19 cellular contexts compared by ENCODE assay signal in the genomic region with DNA sequence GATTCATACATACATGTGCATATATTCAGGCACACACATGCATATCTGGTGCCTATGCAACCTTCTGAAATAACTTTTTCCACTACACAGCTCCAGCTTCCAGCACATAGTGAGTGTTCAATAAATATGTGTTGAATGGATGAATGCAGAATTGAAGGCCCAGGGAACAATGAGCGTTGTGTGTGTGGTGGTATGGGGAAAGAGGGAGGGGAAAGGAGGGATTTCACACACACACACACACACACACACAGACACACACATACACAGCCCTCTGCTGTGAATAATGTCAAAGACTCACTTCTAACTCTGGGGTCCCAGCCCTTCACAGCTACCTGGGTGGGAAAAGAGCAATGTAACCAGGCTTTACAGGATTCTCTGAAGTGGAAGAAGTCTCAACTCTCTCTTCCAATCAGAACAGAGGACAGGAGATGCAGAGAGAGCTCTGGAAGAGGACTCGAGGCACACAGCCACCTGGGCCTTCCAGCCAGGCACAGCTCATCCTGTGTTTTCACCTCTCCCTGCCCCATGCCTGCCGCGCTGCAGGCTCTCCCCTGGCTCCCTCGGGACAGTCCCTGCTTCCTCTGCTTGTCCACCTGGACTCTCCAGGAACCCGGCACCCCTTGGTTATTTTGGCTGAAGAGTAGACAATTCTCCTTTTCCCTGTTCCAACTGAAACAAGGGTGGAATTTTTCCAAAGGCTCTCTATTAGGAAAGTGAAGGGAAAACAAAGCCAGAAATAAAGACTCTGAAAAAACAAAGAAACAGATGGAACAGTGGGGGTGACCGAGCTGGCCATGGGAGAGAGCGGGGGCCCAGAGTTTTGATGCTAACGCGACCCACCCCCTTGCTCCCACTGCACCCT. TPM values are rescaled to one million over a fixed set of nuclear protein-coding genes. Genes with fewer than 3 reads are reported as not detected.
DNase-seq lines count a peak whose midpoint lies in the region; ATAC-seq and TF ChIP-seq lines count a peak whose summit lies in the region.
"Had no signal": no experiment of that assay in that cellular context is flagged by ENCODE, and none has a peak within 500 bp of the region (broad histone marks: within the 10 kb centered on the region; RNA-seq: fewer than 3 reads in every experiment).

No MANE protein-coding gene starts in this region.

- no peak overlapping the region for H3K4me2 ChIP-seq in hepatocyte

- H3K9me3 Mint-ChIP-seq in CD14-positive monocyte = peaks cover 0 to 3% (median 0%) of the 10 kb centered on the region in 7 donors
- H3K9me3 Mint-ChIP-seq: activated naive CD8-positive, alpha-beta T cell treated with anti-CD3 and anti-CD28 coated beads, Interleukin-2, amount 10 ng/mL, durations not matched to agents 7 days and 5 days; activated T-cell treated with anti-CD3 and anti-CD28 coated beads, Interleukin-2, amount 50 U/mL, for 72 hours had no signal

- H3K27ac ChIP-seq in hepatocyte (peak overlapping the region; percentile 22), ovary (peak overlapping the region in 1 of 2 donors; percentile 33)
- H3K27ac ChIP-seq: foreskin keratinocyte had no signal

- no peak for TF ChIP-seq EP300 in ovary (IDR thresholded peaks at IDR 0.05)

- peaks cover 0 to 6% (median 4%) of the 10 kb centered on the region in 3 donors for H3K27me3 Mint-ChIP-seq in CD14-positive monocyte (ENCODE audit: low read depth in 3 of 3)

- no peaks in the 10 kb centered on the region for H3K79me2 ChIP-seq in hepatocyte

- H3K9me3 ChIP-seq in hepatocyte (ENCODE audit: low read depth) (no peaks in the 10 kb centered on the region), ovary (no peaks in the 10 kb centered on the region)

- DNase-seq in CD14-positive monocyte (ENCODE audit: low spot score) (no peak), SK-MEL-5 (ENCODE audit: low read depth, low spot score) (peak; percentile 26), hepatocyte (ENCODE audit: low spot score) (no peak), retina (peak; percentile 23), ovary (no peak), KG1 (lab: John Stamatoyannopoulos, UW) (no peak)
- no peak for DNase-seq in activated CD4-positive, alpha-beta T cell treated with anti-CD3 and anti-CD28 coated beads, Interleukin-2, amount 50 U/mL, for 1 hour
- DNase-seq: activated CD4-positive, alpha-beta T cell treated with anti-CD3 and anti-CD28 coated beads, Interleukin-2, amount 50 U/mL, for 48 hours; activated naive CD8-positive, alpha-beta T cell treated with anti-CD3 and anti-CD28 coated beads, Interleukin-2, amount 10 ng/mL, durations not matched to agents 7 days and 5 days; activated T-cell treated with anti-CD3 and anti-CD28 coated beads, Interleukin-2, amount 50 U/mL, for 72 hours; foreskin keratinocyte; mesenchymal stem cell; NCI-H1417; NCI-H524 treated with DMSO at 0.1 percent for 48 hours; stimulated activated naive CD8-positive, alpha-beta T cell treated with anti-CD3 and anti-CD28 coated beads, Interleukin-15, Interleukin-2, amounts not matched to agents 100 U/mL and 50 U/mL, for 24 hours had no signal

- H3K4me3 ChIP-seq in hepatocyte (no peak overlapping the region), ovary (no peak overlapping the region)

- TF ChIP-seq CTCF in CD14-positive monocyte (IDR thresholded peaks at IDR 0.05) (no peak), hepatocyte (IDR thresholded peaks at IDR 0.05; ENCODE audit: poor library complexity) (no peak), ovary (IDR thresholded peaks at IDR 0.05) (no peak)

- 61% methylated on average over 10 of the region's 10 CpGs for WGBS in hepatocyte (ENCODE audit: low lambda C conversion rate, missing lambda C conversion rate)
- WGBS in ovary, 3 donors = 20 to 32% (median 28%) methylated on average over 10 of the region's 10 CpGs

- no peaks in the 10 kb centered on the region for H3K27me3 ChIP-seq in hepatocyte
- no peaks in the 10 kb centered on the region for H3K27me3 ChIP-seq in ovary
- H3K27me3 ChIP-seq: foreskin keratinocyte had no signal

- in situ Hi-C loops in SK-MEL-5 (cut with HindIII; ENCODE audit: low pct_unique_long_range_greater_than_20kb, low sequenced_read_pairs) = loop anchor here (10.0 kb wide), 1 partner anchor 151 kb away; no protein-coding TSS in a partner anchor

- H3K36me3 Mint-ChIP-seq in CD14-positive monocyte = no peaks in the 10 kb centered on the region
- H3K36me3 Mint-ChIP-seq: activated naive CD8-positive, alpha-beta T cell treated with anti-CD3 and anti-CD28 coated beads, Interleukin-2, amount 10 ng/mL, durations not matched to agents 7 days and 5 days had no signal

- peaks cover 56% of the 10 kb centered on the region for H3K4me1 Mint-ChIP-seq in CD14-positive monocyte

- H3K36me3 ChIP-seq in hepatocyte (replicated peaks; ENCODE audit: insufficient read depth, low read depth) (no peaks in the 10 kb centered on the region), ovary (no peaks in the 10 kb centered on the region)

- peak overlapping the region in 1 of 2 donors; percentile 4 for H3K4me3 Mint-ChIP-seq in CD14-positive monocyte
- H3K4me3 Mint-ChIP-seq: activated naive CD8-positive, alpha-beta T cell treated with anti-CD3 and anti-CD28 coated beads, Interleukin-2, amount 10 ng/mL, durations not matched to agents 7 days and 5 days; activated T-cell treated with anti-CD3 and anti-CD28 coated beads, Interleukin-2, amount 50 U/mL, for 72 hours had no signal

- no peaks in the 10 kb centered on the region for H3K9me2 ChIP-seq in hepatocyte (replicated peaks; ENCODE audit: insufficient read depth)

- ATAC-seq in HG02970 (IDR thresholded peaks at IDR 0.05; ENCODE audit: low FRiP score, unreplicated experiment) = no peak
- ATAC-seq: activated T-cell treated with anti-CD3 and anti-CD28 coated beads, Interleukin-2, amount 50 U/mL, for 72 hours; foreskin keratinocyte; Panc1; SK-N-SH treated with all-trans-retinoic acid at 6 μM for 48 hours; stimulated activated naive CD8-positive, alpha-beta T cell treated with anti-CD3 and anti-CD28 coated beads, Interleukin-15, Interleukin-2, amounts not matched to agents 100 U/mL and 50 U/mL, for 24 hours had no signal

- H3K27ac Mint-ChIP-seq in CD14-positive monocyte = peak overlapping the region; percentile 82 to 95 (median 90)
- H3K27ac Mint-ChIP-seq: activated naive CD8-positive, alpha-beta T cell treated with anti-CD3 and anti-CD28 coated beads, Interleukin-2, amount 10 ng/mL, durations not matched to agents 7 days and 5 days; activated T-cell treated with anti-CD3 and anti-CD28 coated beads, Interleukin-2, amount 50 U/mL, for 72 hours had no signal

- peaks cover 17% of the 10 kb centered on the region for H3K4me1 ChIP-seq in hepatocyte (ENCODE audit: insufficient read depth)
- H3K4me1 ChIP-seq in ovary (ENCODE audit: insufficient read depth) = peaks cover 13% of the 10 kb centered on the region

- H4K20me1 ChIP-seq in hepatocyte (ENCODE audit: insufficient read depth, poor library complexity, severe bottlenecking) = no peaks in the 10 kb centered on the region

- H2AFZ ChIP-seq in hepatocyte = no peak overlapping the region

- intact Hi-C loops in CD14-positive monocyte (cut with micrococcal nuclease) = loop anchor here (5.0 to 10.0 kb wide), 5 partner anchors 91 to 188 kb away; a partner anchor contains a TSS
- intact Hi-C loops in ovary (cut with DNase I) = loop anchor here (5.0 to 10.0 kb wide), 5 partner anchors 91 to 158 kb away; a partner anchor contains a TSS

- TF ChIP-seq POLR2A in ovary (IDR thresholded peaks at IDR 0.05) = no peak

RNA-seq across cellular contexts. Expression of a gene that starts 5.5 kb away (rescaled TPM):
- 10 to 100 TPM in 1 of 2 donors, 1 to 10 TPM in 1; 9.6 to 10.8 TPM for polyA plus RNA-seq in CD14-positive monocyte
- 142 and 146 TPM in 2 replicates for total RNA-seq in SK-MEL-5 (2014; rRNA removed; shearing (Covaris generic))
- 259 and 274 TPM in 2 replicates for polyA plus RNA-seq in SK-MEL-5 (2015; cell fraction: cytosol; rRNA removed)
- 74.6 and 95.1 TPM in 2 replicates for polyA plus RNA-seq in SK-MEL-5 (2015; cell fraction: nucleus; rRNA removed)
- 26.0 and 36.8 TPM in 2 replicates for total RNA-seq in hepatocyte
- polyA plus RNA-seq in hepatocyte = 39.3 and 54.1 TPM in 2 replicates
- total RNA-seq in ovary = 10 to 100 TPM; 24.2 to 45.6 (median 34.2) TPM
- polyA plus RNA-seq in ovary = 10 to 100 TPM in 1 of 2 donors, 1 to 10 TPM in 1; 7.3 to 36.7 TPM

RNA-seq across cellular contexts. Expression of a gene that starts 11.7 kb away (rescaled TPM):
- polyA plus RNA-seq in CD14-positive monocyte (not detected), hepatocyte (0.80 and 1.5 TPM in 2 replicates), ovary (10 to 100 TPM; 10.4 to 38.6 TPM)
- total RNA-seq in SK-MEL-5 (2014; rRNA removed; shearing (Covaris generic)) = not detected in 2 replicates
- not detected in 2 replicates for polyA plus RNA-seq in SK-MEL-5 (2015; cell fraction: cytosol; rRNA removed)
- not detected in 2 replicates for polyA plus RNA-seq in SK-MEL-5 (2015; cell fraction: nucleus; rRNA removed)
- total RNA-seq in hepatocyte (2.9 and 4.7 TPM in 2 replicates), ovary (10 to 100 TPM in 4 of 7 donors, 1 to 10 TPM in 3; 3.0 to 34.0 (median 15.0) TPM)
- total RNA-seq: activated naive CD8-positive, alpha-beta T cell treated with anti-CD3 and anti-CD28 coated beads, Interleukin-2, amount 10 ng/mL, durations not matched to agents 7 days and 5 days; activated T-cell treated with anti-CD3 and anti-CD28 coated beads, Interleukin-2, amount 50 U/mL, for 72 hours; foreskin keratinocyte had no signal
- polyA plus RNA-seq: foreskin keratinocyte had no signal

RNA-seq across cellular contexts. Expression of a gene that starts 22.6 kb away (rescaled TPM):
- polyA plus RNA-seq in CD14-positive monocyte (not detected), hepatocyte (not detected in 2 replicates), ovary (under 1 TPM in 1 of 2 donors, not detected in 1; 0.01 TPM)
- not detected in 2 replicates for total RNA-seq in SK-MEL-5 (2014; rRNA removed; shearing (Covaris generic))
- not detected in 2 replicates for polyA plus RNA-seq in SK-MEL-5 (2015; cell fraction: cytosol; rRNA removed)
- polyA plus RNA-seq in SK-MEL-5 (2015; cell fraction: nucleus; rRNA removed) = not detected in 2 replicates
- total RNA-seq in hepatocyte (not detected in 2 replicates), ovary (not detected)
- total RNA-seq: activated naive CD8-positive, alpha-beta T cell treated with anti-CD3 and anti-CD28 coated beads, Interleukin-2, amount 10 ng/mL, durations not matched to agents 7 days and 5 days; cardiac septum; foreskin keratinocyte had no signal
- polyA plus RNA-seq: foreskin keratinocyte had no signal

RNA-seq across cellular contexts. Expression of a gene that starts 33.9 kb away (rescaled TPM):
- not detected for polyA plus RNA-seq in CD14-positive monocyte
- total RNA-seq in SK-MEL-5 (2014; rRNA removed; shearing (Covaris generic)) = 0.11 and 0.26 TPM in 2 replicates
- 0.25 and 0.87 TPM in 2 replicates for polyA plus RNA-seq in SK-MEL-5 (2015; cell fraction: cytosol; rRNA removed)
- polyA plus RNA-seq in SK-MEL-5 (2015; cell fraction: nucleus; rRNA removed) = 0.78 and 7.7 TPM in 2 replicates
- total RNA-seq in hepatocyte = not detected in 2 replicates
- not detected in 2 replicates for polyA plus RNA-seq in hepatocyte
- under 1 TPM in 2 of 7 donors, not detected in 5; 0.15 to 0.18 TPM for total RNA-seq in ovary
- polyA plus RNA-seq in ovary = under 1 TPM; 0.02 to 0.28 TPM
- total RNA-seq: activated naive CD8-positive, alpha-beta T cell treated with anti-CD3 and anti-CD28 coated beads, Interleukin-2, amount 10 ng/mL, durations not matched to agents 7 days and 5 days; foreskin keratinocyte had no signal
- polyA plus RNA-seq: foreskin keratinocyte had no signal

RNA-seq across cellular contexts. Expression of a gene that starts 47.5 kb away (rescaled TPM):
- under 1 TPM in 1 of 2 donors, not detected in 1; 1.00 TPM for polyA plus RNA-seq in CD14-positive monocyte
- total RNA-seq in SK-MEL-5 (2014; rRNA removed; shearing (Covaris generic)) = 0.11 TPM in 1 of 2 replicates, not detected in the other
- 0.39 TPM in 1 of 2 replicates, not detected in the other for polyA plus RNA-seq in SK-MEL-5 (2015; cell fraction: cytosol; rRNA removed)
- 1.6 TPM in 1 of 2 replicates, not detected in the other for polyA plus RNA-seq in SK-MEL-5 (2015; cell fraction: nucleus; rRNA removed)
- 0.68 and 4.4 TPM in 2 replicates for total RNA-seq in hepatocyte
- polyA plus RNA-seq in hepatocyte = 0.45 and 2.2 TPM in 2 replicates
- under 1 TPM in 1 of 7 donors, not detected in 6; 0.22 TPM for total RNA-seq in ovary
- polyA plus RNA-seq in ovary = under 1 TPM in 1 of 2 donors, not detected in 1; 0.37 TPM
- total RNA-seq: activated naive CD8-positive, alpha-beta T cell treated with anti-CD3 and anti-CD28 coated beads, Interleukin-2, amount 10 ng/mL, durations not matched to agents 7 days and 5 days; activated T-cell treated with anti-CD3 and anti-CD28 coated beads, Interleukin-2, amount 50 U/mL, for 72 hours; foreskin keratinocyte had no signal
- polyA plus RNA-seq: foreskin keratinocyte had no signal

Comparison
In these comparisons a context has a peak if more than half of its experiments do, and no peak if none do; other contexts are left out.
1. DNase-seq: peak in SK-MEL-5 (single experiment) and retina (single experiment); none in CD14-positive monocyte (single experiment), hepatocyte (single experiment), ovary (0 of 5), activated CD4-positive, alpha-beta T cell treated with anti-CD3 and anti-CD28 coated beads, Interleukin-2, amount 50 U/mL, for 1 hour (single experiment) and KG1 (single experiment).